ENCODE assay signal across 8 cellular contexts in genomic region chr3:170868577-170869239, GRCh38. TPM values are rescaled to one million over a fixed set of nuclear protein-coding genes. Genes with fewer than 3 reads are reported as not detected.
DNase-seq lines count a peak whose midpoint lies in the region; ATAC-seq lines count a peak whose summit lies in the region.

No MANE protein-coding gene starts in this region.

- peaks cover 22 to 34% (median 32%) of the 10 kb centered on the region in 5 donors for H3K36me3 ChIP-seq in subcutaneous abdominal adipose tissue (ENCODE audit: control insufficient read depth in 5 of 5, insufficient read depth in 5 of 5, low read length in 5 of 5)

- peaks cover 0 to 23% (median 19%) of the 10 kb centered on the region in 5 donors for H3K4me1 ChIP-seq in subcutaneous abdominal adipose tissue (ENCODE audit: control insufficient read depth in 5 of 5, insufficient read depth in 5 of 5, low read length in 5 of 5)

- H3K27me3 ChIP-seq in subcutaneous abdominal adipose tissue (ENCODE audit: control insufficient read depth in 5 of 5, insufficient read depth in 4 of 5, low read length in 5 of 5) = no peaks in the 10 kb centered on the region

- peak overlapping the region; percentile 94 for H3K27ac Mint-ChIP-seq in T-helper 1 cell treated with Interleukin-12 subunit alpha and Interleukin-12 subunit beta and Interleukin-4 antibody, amounts not matched to agents 30 μg/mL and 1 μg/mL, for 36 hours
- peak overlapping the region; percentile 99 for H3K27ac Mint-ChIP-seq in activated T-helper 17 cell treated with anti-CD3 and anti-CD28 coated beads, Interleukin-2, amount 50 U/mL, for 72 hours

- peak overlapping the region in 2 of 5 donors; percentile 84 to 93 for H3K9ac ChIP-seq in subcutaneous abdominal adipose tissue (ENCODE audit: low read length in 5 of 5)

- H3K4me3 ChIP-seq in iPS-18c (ENCODE audit: insufficient read depth, low read depth, low read length) (peak overlapping the region; percentile 63), subcutaneous abdominal adipose tissue (ENCODE audit: low read depth in 1 of 5, low read length in 5 of 5) (peak overlapping the region in 4 of 5 donors; percentile 87 to 99 (median 95))

- H3K27ac ChIP-seq in subcutaneous abdominal adipose tissue (ENCODE audit: low read depth, low read length) = peak overlapping the region; percentile 85

- DNase-seq in T-helper 1 cell (no peak), D341Med (ENCODE audit: low spot score) (no peak), amniotic stem cell (lab: John Stamatoyannopoulos, UW) (no peak)

- peaks cover 15% of the 10 kb centered on the region for H3K4me1 Mint-ChIP-seq in T-helper 1 cell treated with Interleukin-12 subunit alpha and Interleukin-12 subunit beta and Interleukin-4 antibody, amounts not matched to agents 30 μg/mL and 1 μg/mL, for 36 hours (ENCODE audit: low read depth)
- peaks cover 9% of the 10 kb centered on the region for H3K4me1 Mint-ChIP-seq in activated T-helper 17 cell treated with anti-CD3 and anti-CD28 coated beads, Interleukin-2, amount 50 U/mL, for 72 hours

- peaks cover 24% of the 10 kb centered on the region for H3K36me3 Mint-ChIP-seq in T-helper 1 cell treated with Interleukin-12 subunit alpha and Interleukin-12 subunit beta and Interleukin-4 antibody, amounts not matched to agents 30 μg/mL and 1 μg/mL, for 36 hours (ENCODE audit: low read depth)
- peaks cover 52% of the 10 kb centered on the region for H3K36me3 Mint-ChIP-seq in activated T-helper 17 cell treated with anti-CD3 and anti-CD28 coated beads, Interleukin-2, amount 50 U/mL, for 72 hours (ENCODE audit: low read depth)

- no peak for ATAC-seq in activated T-helper 17 cell treated with anti-CD3 and anti-CD28 coated beads, Interleukin-2, amount 50 U/mL, for 72 hours (replicated peaks)
- no peak for ATAC-seq in HG03108 (IDR thresholded peaks at IDR 0.05; ENCODE audit: unreplicated experiment)

- H3K9me3 ChIP-seq in iPS-18c (ENCODE audit: control insufficient read depth, insufficient read depth, low read length) = no peaks in the 10 kb centered on the region
- no peaks in the 10 kb centered on the region for H3K9me3 ChIP-seq in subcutaneous abdominal adipose tissue (ENCODE audit: control insufficient read depth in 5 of 5, low read length in 5 of 5)

- H3K9me3 Mint-ChIP-seq in T-helper 1 cell treated with Interleukin-12 subunit alpha and Interleukin-12 subunit beta and Interleukin-4 antibody, amounts not matched to agents 30 μg/mL and 1 μg/mL, for 36 hours = no peaks in the 10 kb centered on the region
- H3K9me3 Mint-ChIP-seq in activated T-helper 17 cell treated with anti-CD3 and anti-CD28 coated beads, Interleukin-2, amount 50 U/mL, for 72 hours = no peaks in the 10 kb centered on the region

- peak overlapping the region; percentile 91 for H3K4me3 Mint-ChIP-seq in T-helper 1 cell treated with Interleukin-12 subunit alpha and Interleukin-12 subunit beta and Interleukin-4 antibody, amounts not matched to agents 30 μg/mL and 1 μg/mL, for 36 hours
- peak overlapping the region; percentile 95 for H3K4me3 Mint-ChIP-seq in activated T-helper 17 cell treated with anti-CD3 and anti-CD28 coated beads, Interleukin-2, amount 50 U/mL, for 72 hours

- peaks cover under 1% of the 10 kb centered on the region for H3K27me3 Mint-ChIP-seq in T-helper 1 cell treated with Interleukin-12 subunit alpha and Interleukin-12 subunit beta and Interleukin-4 antibody, amounts not matched to agents 30 μg/mL and 1 μg/mL, for 36 hours (ENCODE audit: low read depth)
- H3K27me3 Mint-ChIP-seq in activated T-helper 17 cell treated with anti-CD3 and anti-CD28 coated beads, Interleukin-2, amount 50 U/mL, for 72 hours = no peaks in the 10 kb centered on the region

RNA-seq across cellular contexts. Expression of gene RPL22L1, which starts 1.3 kb away (rescaled TPM):
- 100 to 1,000 TPM; 105 to 173 TPM for total RNA-seq in activated T-helper 17 cell treated with anti-CD3 and anti-CD28 coated beads, Interleukin-2, amount 50 U/mL, for 72 hours

RNA-seq across cellular contexts. Expression of gene EIF5A2, which starts 39.7 kb away (rescaled TPM):
- 1 to 10 TPM; 4.7 to 8.9 TPM for total RNA-seq in activated T-helper 17 cell treated with anti-CD3 and anti-CD28 coated beads, Interleukin-2, amount 50 U/mL, for 72 hours
